Comparison of ENCODE assay signal across 15 cellular contexts in the genomic region with DNA sequence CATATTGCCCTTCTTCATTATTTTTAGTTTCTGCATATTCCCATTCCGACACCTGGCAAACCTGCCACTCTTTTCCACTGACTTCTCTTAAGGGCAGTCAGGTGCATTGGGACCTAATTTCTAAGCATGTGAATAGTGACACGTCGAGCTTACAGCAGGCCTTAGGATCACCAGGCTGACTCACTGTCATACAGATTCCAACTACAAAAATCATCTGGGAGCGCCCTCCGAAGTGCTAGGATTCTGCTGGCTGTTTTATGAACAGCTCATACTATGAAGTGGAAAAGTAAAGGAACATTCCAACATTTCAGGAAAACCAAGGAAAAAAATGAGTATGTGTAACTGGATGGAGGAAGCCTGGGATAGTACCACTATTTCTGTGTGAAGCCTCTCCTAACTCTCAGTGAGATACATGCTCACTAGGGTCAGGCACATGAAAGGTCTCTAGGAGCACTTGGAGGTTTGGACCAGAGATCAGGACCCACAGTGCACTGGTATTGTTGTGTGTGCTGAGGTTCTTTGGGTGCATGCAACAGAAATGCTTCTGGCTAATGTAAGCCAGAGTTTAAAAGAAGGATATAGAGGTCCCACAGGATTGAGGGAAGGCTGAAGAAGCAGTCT.
DNase-seq lines count a peak whose midpoint lies in the region; ATAC-seq, FAIRE-seq and TF ChIP-seq lines count a peak whose summit lies in the region.
"Had no signal": no experiment of that assay in that cellular context is flagged by ENCODE, and none has a peak within 500 bp of the region (broad histone marks: within the 10 kb centered on the region; RNA-seq: fewer than 3 reads in every experiment).

No MANE protein-coding gene starts in this region.

- peaks cover 2% of the 10 kb centered on the region for H3K4me1 Mint-ChIP-seq in T-helper 17 cell
- H3K4me1 Mint-ChIP-seq: activated CD4-positive, alpha-beta T cell treated with anti-CD3 and anti-CD28 coated beads, Interleukin-2, amount 10 ng/mL, durations not matched to agents 7 days and 5 days had no signal

- TF ChIP-seq EP300 in stomach (IDR thresholded peaks at IDR 0.05) = no peak

- H3K36me3 Mint-ChIP-seq in T-helper 17 cell (ENCODE audit: low read depth) = peaks cover 3% of the 10 kb centered on the region

- ATAC-seq in T-helper 17 cell = no peak

- H3K4me3 ChIP-seq in kidney (ENCODE audit: low read length in 2 of 2) (no peak overlapping the region), stomach (no peak overlapping the region)
- H3K4me3 ChIP-seq: SK-N-MC had no signal

- H3K4me1 ChIP-seq in kidney (ENCODE audit: control insufficient read depth in 1 of 2, insufficient read depth in 1 of 2, low read depth in 1 of 2, low read length in 2 of 2) (peaks cover 5 to 6% of the 10 kb centered on the region in 2 donors), stomach (peaks cover 0 to 8% (median 0%) of the 10 kb centered on the region in 4 donors)

- no peak overlapping the region for H3K9ac ChIP-seq in kidney (ENCODE audit: low read length in 2 of 2)

- FAIRE-seq in kidney (lab: Jason Lieb, UNC) = no peak
- FAIRE-seq: GM18507 had no signal

- WGBS in stomach, 5 donors = 83 to 90% (median 89%) methylated on average over 5 of the region's 5 CpGs

- peak overlapping the region; percentile 10 for H3K27ac Mint-ChIP-seq in T-helper 17 cell
- H3K27ac Mint-ChIP-seq: activated CD4-positive, alpha-beta T cell treated with anti-CD3 and anti-CD28 coated beads, Interleukin-2, amount 10 ng/mL, durations not matched to agents 7 days and 5 days; activated naive CD4-positive, alpha-beta T cell treated with anti-CD3 and anti-CD28 coated beads, Interleukin-2, amount 50 U/mL, for 24 hours; stimulated activated naive CD8-positive, alpha-beta T cell treated with anti-CD3 and anti-CD28 coated beads, Interleukin-15, Interleukin-2, amounts not matched to agents 100 ng/mL and 50 ng/mL, for 24 hours had no signal

- intact Hi-C loops in kidney (cut with DNase I) = no loop called here
- intact Hi-C loops in stomach (cut with DNase I; ENCODE audit: low total_unique reads) = no loop called here

- DNase-seq in GM04504 (ENCODE audit: low read depth) (peak; percentile 82), T-helper 17 cell (no peak), fibroblast of peridontal ligament (ENCODE audit: extremely low read depth) (peak; percentile 88), stromal cell of bone marrow (ENCODE audit: low read depth) (peak; percentile 87), kidney (no peak), stomach (no peak), NCI-H526 treated with DMSO at 0.1 percent for 48 hours (lab: John Stamatoyannopoulos, UW) (no peak)
- DNase-seq in stimulated activated CD4-positive, alpha-beta T cell treated with anti-CD3 and anti-CD28 coated beads, Interleukin-12 subunit alpha, Interleukin-12 subunit beta, amount 100 ng/mL, for 4 hours = no peak
- DNase-seq: activated CD4-positive, alpha-beta T cell treated with anti-CD3 and anti-CD28 coated beads, Interleukin-2, amount 10 ng/mL, durations not matched to agents 7 days and 5 days; NCI-H446 had no signal

- no peak for TF ChIP-seq POLR2A in stomach (IDR thresholded peaks at IDR 0.05)

- H3K27me3 Mint-ChIP-seq in T-helper 17 cell = no peaks in the 10 kb centered on the region
- H3K27me3 Mint-ChIP-seq: activated CD4-positive, alpha-beta T cell treated with anti-CD3 and anti-CD28 coated beads, Interleukin-2, amount 10 ng/mL, durations not matched to agents 7 days and 5 days; activated naive CD4-positive, alpha-beta T cell treated with anti-CD3 and anti-CD28 coated beads, Interleukin-2, amount 50 U/mL, for 24 hours; stimulated activated naive CD8-positive, alpha-beta T cell treated with anti-CD3 and anti-CD28 coated beads, Interleukin-15, Interleukin-2, amounts not matched to agents 100 ng/mL and 50 ng/mL, for 24 hours had no signal

- no peak overlapping the region for H3K27ac ChIP-seq in kidney (ENCODE audit: low read depth in 2 of 2, low read length in 2 of 2)
- peak overlapping the region in 1 of 5 donors; percentile 13 for H3K27ac ChIP-seq in stomach
- H3K27ac ChIP-seq: SK-N-MC had no signal

- no peaks in the 10 kb centered on the region for H3K36me3 ChIP-seq in kidney (ENCODE audit: control insufficient read depth in 1 of 2, insufficient read depth in 2 of 2, low read length in 2 of 2)
- no peaks in the 10 kb centered on the region for H3K36me3 ChIP-seq in stomach

- no peaks in the 10 kb centered on the region for H3K27me3 ChIP-seq in stomach

- TF ChIP-seq CTCF in kidney (IDR thresholded peaks at IDR 0.05; ENCODE audit: borderline replicate concordance, extremely low read depth, insufficient read depth) (no peak), stomach (IDR thresholded peaks at IDR 0.05) (no peak)

- no peaks in the 10 kb centered on the region for H3K9me3 ChIP-seq in T-helper 17 cell (ENCODE audit: control insufficient read depth, low read length, poor library complexity, severe bottlenecking)
- no peaks in the 10 kb centered on the region for H3K9me3 ChIP-seq in kidney (ENCODE audit: control insufficient read depth in 1 of 2, low read length in 2 of 2)
- peaks cover 0 to 13% (median 3%) of the 10 kb centered on the region in 4 donors for H3K9me3 ChIP-seq in stomach

- H3K4me3 Mint-ChIP-seq in T-helper 17 cell = no peak overlapping the region
- H3K4me3 Mint-ChIP-seq: activated CD4-positive, alpha-beta T cell treated with anti-CD3 and anti-CD28 coated beads, Interleukin-2, amount 10 ng/mL, durations not matched to agents 7 days and 5 days; activated naive CD4-positive, alpha-beta T cell treated with anti-CD3 and anti-CD28 coated beads, Interleukin-2, amount 50 U/mL, for 24 hours; neural crest cell; stimulated activated naive CD8-positive, alpha-beta T cell treated with anti-CD3 and anti-CD28 coated beads, Interleukin-15, Interleukin-2, amounts not matched to agents 100 ng/mL and 50 ng/mL, for 24 hours had no signal

Comparison
In these comparisons a context has a peak if more than half of its experiments do, and no peak if none do; other contexts are left out.
1. DNase-seq: peak in GM04504 (single experiment), fibroblast of peridontal ligament (single experiment) and stromal cell of bone marrow (single experiment); none in T-helper 17 cell (0 of 3), kidney (single experiment), stomach (single experiment), stimulated activated CD4-positive, alpha-beta T cell treated with anti-CD3 and anti-CD28 coated beads, Interleukin-12 subunit alpha, Interleukin-12 subunit beta, amount 100 ng/mL, for 4 hours (single experiment) and NCI-H526 treated with DMSO at 0.1 percent for 48 hours (single experiment).